In the genomic region with DNA sequence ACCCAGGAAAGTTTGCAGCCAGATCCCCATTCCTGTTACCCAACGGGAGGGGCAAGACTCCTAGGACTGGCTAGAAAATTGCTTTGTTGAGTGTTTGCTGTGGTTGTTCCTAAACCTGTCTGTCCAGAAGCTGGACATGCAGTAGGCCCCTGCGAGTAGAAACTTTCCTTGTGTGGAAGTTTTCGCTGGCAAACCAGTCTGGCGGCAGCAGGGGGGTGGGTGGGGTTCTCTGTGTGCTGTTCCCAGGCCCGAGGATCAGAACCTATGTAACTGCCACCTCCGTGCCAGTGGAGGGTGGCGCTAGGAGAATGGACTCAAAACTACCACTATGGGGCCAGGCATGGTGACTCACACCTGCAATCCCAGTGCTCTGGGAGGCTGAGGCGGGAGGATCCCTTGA, we compare ENCODE assay signal across 1 cellular context.
TF ChIP-seq lines count a peak whose summit lies in the region.

No MANE protein-coding gene starts in this region.

TF ChIP-seq in GM23338, 12 proteins besides CTCF, POLR2A, EP300 and RAD21:
- TF ChIP-seq ZNF114 (CRISPR knock-in tag; IDR thresholded peaks at IDR 0.05) = no peak
- TF ChIP-seq JUNB (IDR thresholded peaks at IDR 0.05; ENCODE audit: unreplicated experiment) = no peak
- TF ChIP-seq, protein P1, sequence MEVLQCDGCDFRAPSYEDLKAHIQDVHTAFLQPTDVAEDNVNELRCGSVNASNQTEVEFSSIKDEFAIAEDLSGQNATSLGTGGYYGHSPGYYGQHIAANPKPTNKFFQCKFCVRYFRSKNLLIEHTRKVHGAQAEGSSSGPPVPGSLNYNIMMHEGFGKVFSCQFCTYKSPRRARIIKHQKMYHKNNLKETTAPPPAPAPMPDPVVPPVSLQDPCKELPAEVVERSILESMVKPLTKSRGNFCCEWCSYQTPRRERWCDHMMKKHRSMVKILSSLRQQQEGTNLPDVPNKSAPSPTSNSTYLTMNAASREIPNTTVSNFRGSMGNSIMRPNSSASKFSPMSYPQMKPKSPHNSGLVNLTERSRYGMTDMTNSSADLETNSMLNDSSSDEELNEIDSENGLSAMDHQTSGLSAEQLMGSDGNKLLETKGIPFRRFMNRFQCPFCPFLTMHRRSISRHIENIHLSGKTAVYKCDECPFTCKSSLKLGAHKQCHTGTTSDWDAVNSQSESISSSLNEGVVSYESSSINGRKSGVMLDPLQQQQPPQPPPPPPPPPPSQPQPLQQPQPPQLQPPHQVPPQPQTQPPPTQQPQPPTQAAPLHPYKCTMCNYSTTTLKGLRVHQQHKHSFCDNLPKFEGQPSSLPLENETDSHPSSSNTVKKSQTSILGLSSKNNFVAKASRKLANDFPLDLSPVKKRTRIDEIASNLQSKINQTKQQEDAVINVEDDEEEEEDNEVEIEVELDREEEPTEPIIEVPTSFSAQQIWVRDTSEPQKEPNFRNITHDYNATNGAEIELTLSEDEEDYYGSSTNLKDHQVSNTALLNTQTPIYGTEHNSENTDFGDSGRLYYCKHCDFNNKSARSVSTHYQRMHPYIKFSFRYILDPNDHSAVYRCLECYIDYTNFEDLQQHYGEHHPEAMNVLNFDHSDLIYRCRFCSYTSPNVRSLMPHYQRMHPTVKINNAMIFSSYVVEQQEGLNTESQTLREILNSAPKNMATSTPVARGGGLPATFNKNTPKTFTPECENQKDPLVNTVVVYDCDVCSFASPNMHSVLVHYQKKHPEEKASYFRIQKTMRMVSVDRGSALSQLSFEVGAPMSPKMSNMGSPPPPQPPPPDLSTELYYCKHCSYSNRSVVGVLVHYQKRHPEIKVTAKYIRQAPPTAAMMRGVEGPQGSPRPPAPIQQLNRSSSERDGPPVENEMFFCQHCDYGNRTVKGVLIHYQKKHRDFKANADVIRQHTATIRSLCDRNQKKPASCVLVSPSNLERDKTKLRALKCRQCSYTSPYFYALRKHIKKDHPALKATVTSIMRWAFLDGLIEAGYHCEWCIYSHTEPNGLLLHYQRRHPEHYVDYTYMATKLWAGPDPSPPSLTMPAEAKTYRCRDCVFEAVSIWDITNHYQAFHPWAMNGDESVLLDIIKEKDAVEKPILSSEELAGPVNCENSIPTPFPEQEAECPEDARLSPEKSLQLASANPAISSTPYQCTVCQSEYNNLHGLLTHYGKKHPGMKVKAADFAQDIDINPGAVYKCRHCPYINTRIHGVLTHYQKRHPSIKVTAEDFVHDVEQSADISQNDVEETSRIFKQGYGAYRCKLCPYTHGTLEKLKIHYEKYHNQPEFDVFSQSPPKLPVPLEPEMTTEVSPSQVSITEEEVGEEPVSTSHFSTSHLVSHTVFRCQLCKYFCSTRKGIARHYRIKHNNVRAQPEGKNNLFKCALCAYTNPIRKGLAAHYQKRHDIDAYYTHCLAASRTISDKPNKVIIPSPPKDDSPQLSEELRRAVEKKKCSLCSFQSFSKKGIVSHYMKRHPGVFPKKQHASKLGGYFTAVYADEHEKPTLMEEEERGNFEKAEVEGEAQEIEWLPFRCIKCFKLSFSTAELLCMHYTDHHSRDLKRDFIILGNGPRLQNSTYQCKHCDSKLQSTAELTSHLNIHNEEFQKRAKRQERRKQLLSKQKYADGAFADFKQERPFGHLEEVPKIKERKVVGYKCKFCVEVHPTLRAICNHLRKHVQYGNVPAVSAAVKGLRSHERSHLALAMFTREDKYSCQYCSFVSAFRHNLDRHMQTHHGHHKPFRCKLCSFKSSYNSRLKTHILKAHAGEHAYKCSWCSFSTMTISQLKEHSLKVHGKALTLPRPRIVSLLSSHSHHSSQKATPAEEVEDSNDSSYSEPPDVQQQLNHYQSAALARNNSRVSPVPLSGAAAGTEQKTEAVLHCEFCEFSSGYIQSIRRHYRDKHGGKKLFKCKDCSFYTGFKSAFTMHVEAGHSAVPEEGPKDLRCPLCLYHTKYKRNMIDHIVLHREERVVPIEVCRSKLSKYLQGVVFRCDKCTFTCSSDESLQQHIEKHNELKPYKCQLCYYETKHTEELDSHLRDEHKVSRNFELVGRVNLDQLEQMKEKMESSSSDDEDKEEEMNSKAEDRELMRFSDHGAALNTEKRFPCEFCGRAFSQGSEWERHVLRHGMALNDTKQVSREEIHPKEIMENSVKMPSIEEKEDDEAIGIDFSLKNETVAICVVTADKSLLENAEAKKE (CRISPR knock-in tag; IDR thresholded peaks at IDR 0.05) = no peak
